1 cellular context compared by ENCODE assay signal in the genomic region with DNA sequence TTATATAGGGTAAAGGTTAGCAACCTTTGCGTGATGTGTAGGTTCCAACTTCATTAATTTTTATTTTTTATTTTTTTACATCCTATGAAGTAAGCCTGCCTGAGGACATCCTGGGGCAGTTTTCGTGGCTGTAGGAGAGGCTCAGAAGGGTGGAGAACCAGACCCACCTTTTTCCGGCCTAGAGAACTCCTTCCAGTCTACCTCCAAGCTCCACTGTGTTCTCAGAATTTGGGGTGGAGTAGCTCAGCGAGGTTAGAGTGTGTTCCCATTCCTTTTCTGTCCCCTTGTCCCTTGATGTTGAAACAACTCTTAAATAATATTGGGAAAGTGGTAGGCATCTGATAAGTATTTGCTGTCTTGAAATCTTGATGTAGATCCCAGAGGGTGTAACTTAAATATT.
TF ChIP-seq lines count a peak whose summit lies in the region.

No MANE protein-coding gene starts in this region.

TF ChIP-seq in K562, 482 proteins besides CTCF, POLR2A, EP300 and RAD21 (continued from another document):
- TF ChIP-seq, protein P1, sequence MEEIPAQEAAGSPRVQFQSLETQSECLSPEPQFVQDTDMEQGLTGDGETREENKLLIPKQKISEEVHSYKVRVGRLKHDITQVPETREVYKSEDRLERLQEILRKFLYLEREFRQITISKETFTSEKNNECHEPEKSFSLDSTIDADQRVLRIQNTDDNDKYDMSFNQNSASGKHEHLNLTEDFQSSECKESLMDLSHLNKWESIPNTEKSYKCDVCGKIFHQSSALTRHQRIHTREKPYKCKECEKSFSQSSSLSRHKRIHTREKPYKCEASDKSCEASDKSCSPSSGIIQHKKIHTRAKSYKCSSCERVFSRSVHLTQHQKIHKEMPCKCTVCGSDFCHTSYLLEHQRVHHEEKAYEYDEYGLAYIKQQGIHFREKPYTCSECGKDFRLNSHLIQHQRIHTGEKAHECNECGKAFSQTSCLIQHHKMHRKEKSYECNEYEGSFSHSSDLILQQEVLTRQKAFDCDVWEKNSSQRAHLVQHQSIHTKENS (CRISPR knock-in tag; IDR thresholded peaks at IDR 0.05), result no peak
- TF ChIP-seq ZKSCAN3 (CRISPR knock-in tag; IDR thresholded peaks at IDR 0.05) (no peak), ZNF197 (CRISPR knock-in tag; IDR thresholded peaks at IDR 0.05; ENCODE audit: low read depth) (no peak)
